8 cellular contexts compared by ENCODE assay signal in genomic region chr22:37905534-37906363, GRCh38. TPM values are rescaled to one million over a fixed set of nuclear protein-coding genes. Genes with fewer than 3 reads are reported as not detected.
DNase-seq lines count a peak whose midpoint lies in the region; ATAC-seq lines count a peak whose summit lies in the region.

A gene with protein sequence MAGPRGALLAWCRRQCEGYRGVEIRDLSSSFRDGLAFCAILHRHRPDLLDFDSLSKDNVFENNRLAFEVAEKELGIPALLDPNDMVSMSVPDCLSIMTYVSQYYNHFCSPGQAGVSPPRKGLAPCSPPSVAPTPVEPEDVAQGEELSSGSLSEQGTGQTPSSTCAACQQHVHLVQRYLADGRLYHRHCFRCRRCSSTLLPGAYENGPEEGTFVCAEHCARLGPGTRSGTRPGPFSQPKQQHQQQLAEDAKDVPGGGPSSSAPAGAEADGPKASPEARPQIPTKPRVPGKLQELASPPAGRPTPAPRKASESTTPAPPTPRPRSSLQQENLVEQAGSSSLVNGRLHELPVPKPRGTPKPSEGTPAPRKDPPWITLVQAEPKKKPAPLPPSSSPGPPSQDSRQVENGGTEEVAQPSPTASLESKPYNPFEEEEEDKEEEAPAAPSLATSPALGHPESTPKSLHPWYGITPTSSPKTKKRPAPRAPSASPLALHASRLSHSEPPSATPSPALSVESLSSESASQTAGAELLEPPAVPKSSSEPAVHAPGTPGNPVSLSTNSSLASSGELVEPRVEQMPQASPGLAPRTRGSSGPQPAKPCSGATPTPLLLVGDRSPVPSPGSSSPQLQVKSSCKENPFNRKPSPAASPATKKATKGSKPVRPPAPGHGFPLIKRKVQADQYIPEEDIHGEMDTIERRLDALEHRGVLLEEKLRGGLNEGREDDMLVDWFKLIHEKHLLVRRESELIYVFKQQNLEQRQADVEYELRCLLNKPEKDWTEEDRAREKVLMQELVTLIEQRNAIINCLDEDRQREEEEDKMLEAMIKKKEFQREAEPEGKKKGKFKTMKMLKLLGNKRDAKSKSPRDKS (plus strand): TSS chr22:37906297. CDS start chr22:37906423, 126 bp downstream.

- in situ Hi-C loops in endometrial microvascular endothelial cells (cut with HindIII; ENCODE audit: inconsistent ontology term, low pct_unique_long_range_greater_than_20kb, low sequenced_read_pairs): no loop called here

- POLR2A ChIA-PET in activated CD8-positive, alpha-beta memory T cell treated with anti-CD3 and anti-CD28 coated beads for 36 hours (lab: Charles Lee): interaction anchor here (0.6 to 2.3 kb wide), 3 partner anchors 9 to 279 kb away, joined by 5 to 11 read pairs (median 6); no protein-coding TSS in a partner anchor

- ATAC-seq in HG02938 (IDR thresholded peaks at IDR 0.05; ENCODE audit: unreplicated experiment): peak; percentile 55

- peak; percentile 13 to 66 for DNase-seq in NCI-H524 (lab: John Stamatoyannopoulos, UW)
- no peak for DNase-seq in NCI-H524 treated with DMSO at 0.1 percent for 48 hours (lab: John Stamatoyannopoulos, UW)
- DNase-seq in NCI-H526 treated with DMSO at 0.1 percent for 48 hours (lab: John Stamatoyannopoulos, UW): peak; percentile 9
- DNase-seq in midbrain (lab: John Stamatoyannopoulos, UW): peak; percentile 41
- peak; percentile 37 to 39 for DNase-seq in stimulated activated CD8-positive, alpha-beta memory T cell treated with anti-CD3 and anti-CD28 coated beads, Interleukin-4, amount 100 ng/mL, for 1 hour (ENCODE audit: low read depth in 2 of 2, low spot score in 1 of 2)

- CTCF ChIA-PET in activated CD8-positive, alpha-beta memory T cell treated with anti-CD3 and anti-CD28 coated beads for 36 hours (lab: Charles Lee): interaction anchor here (0.6 to 2.5 kb wide), 9 partner anchors 9 to 456 kb away, joined by 3 to 8 read pairs (median 3); no protein-coding TSS in a partner anchor

RNA-seq across cellular contexts. Expression of the gene that starts here (rescaled TPM):
- total RNA-seq in activated CD8-positive, alpha-beta memory T cell treated with anti-CD3 and anti-CD28 coated beads for 36 hours: 10 to 100 TPM; 17.9 to 20.5 TPM
- total RNA-seq in endometrial microvascular endothelial cells (ENCODE audit: inconsistent ontology term): 63.0 TPM
